In genomic region chr11:65891180-65892136, GRCh38 we compare ENCODE assay signal across 1 cellular context.
A peak's percentile ranks its signal among the peaks of the same experiment; 100 is the strongest.
TF ChIP-seq lines count a peak whose summit lies in the region.

No MANE protein-coding gene starts in this region.

TF ChIP-seq in K562, 482 proteins besides CTCF, POLR2A, EP300 and RAD21 (continued from another document and continues in another):
- TF ChIP-seq ZMIZ1 (IDR thresholded peaks at IDR 0.05; ENCODE audit: low read depth in 2 of 2, low read length in 2 of 2) (no peak; a peak in 1 of 4 replicates), DNMT1 (IDR thresholded peaks at IDR 0.05) (no peak; the same call in 1 of the 2 replicates), CREB3L1 (IDR thresholded peaks at IDR 0.05; ENCODE audit: borderline replicate concordance, low read depth) (no peak), ZNF717 (CRISPR knock-in tag; IDR thresholded peaks at IDR 0.05) (no peak), BCL6 (CRISPR knock-in tag; IDR thresholded peaks at IDR 0.05) (no peak), TAL1 (IDR thresholded peaks at IDR 0.05) (no peak), EZH2 (IDR thresholded peaks at IDR 0.05; ENCODE audit: borderline replicate concordance, low read depth, low read length) (no peak), SETDB1 (IDR thresholded peaks at IDR 0.05; ENCODE audit: low read length) (no peak), ELF4 (CRISPR knock-in tag; IDR thresholded peaks at IDR 0.05) (0 out of 2 replicates have a peak, but pooled peaks have one; percentile 30), PTRF (tag; IDR thresholded peaks at IDR 0.05) (no peak), FOXP4 (CRISPR knock-in tag; IDR thresholded peaks at IDR 0.05; ENCODE audit: borderline replicate concordance) (no peak), NR4A1 (CRISPR knock-in tag; IDR thresholded peaks at IDR 0.05) (no peak), NR4A1 (tag; IDR thresholded peaks at IDR 0.05) (no peak), MEF2D (tag; conservative IDR thresholded peaks at IDR 0.05; ENCODE audit: low read depth) (no peak), FOXM1 (IDR thresholded peaks at IDR 0.05; ENCODE audit: low read depth) (no peak), FOXM1 (CRISPR knock-in tag; IDR thresholded peaks at IDR 0.05; ENCODE audit: low read depth) (no peak; the same call in 1 of the 2 replicates), SOX6 (IDR thresholded peaks at IDR 0.05) (no peak), ZNF263 (CRISPR knock-in tag; IDR thresholded peaks at IDR 0.05; ENCODE audit: borderline replicate concordance) (no peak), MEF2A (IDR thresholded peaks at IDR 0.05; ENCODE audit: control insufficient read depth, low read depth, low read length) (peak; percentile 44; the same call in 1 of the 2 replicates), PPARD (CRISPR knock-in tag; IDR thresholded peaks at IDR 0.05) (no peak), LCOR (CRISPR knock-in tag; IDR thresholded peaks at IDR 0.05) (peak; percentile 50; the same call in 1 of the 2 replicates), RNF219 (CRISPR knock-in tag; IDR thresholded peaks at IDR 0.05) (no peak), ETS2 (tag; IDR thresholded peaks at IDR 0.05; ENCODE audit: borderline replicate concordance, poor library complexity, severe bottlenecking) (no peak), ZNF395 (CRISPR knock-in tag; IDR thresholded peaks at IDR 0.05) (no peak), MYNN (IDR thresholded peaks at IDR 0.05) (peak; percentile 68; the same call in 1 of the 2 replicates), MYNN (CRISPR knock-in tag; IDR thresholded peaks at IDR 0.05) (no peak), ZFP36 (IDR thresholded peaks at IDR 0.05; ENCODE audit: low read depth, low read length, partially characterized antibody) (peak; percentile 97), BMI1 (IDR thresholded peaks at IDR 0.05; ENCODE audit: low read length) (no peak), RFX1 (IDR thresholded peaks at IDR 0.05) (no peak), NFE2L1 (tag; IDR thresholded peaks at IDR 0.05; ENCODE audit: borderline replicate concordance, low read depth) (no peak), MITF (IDR thresholded peaks at IDR 0.05) (no peak), HSF4 (CRISPR knock-in tag; IDR thresholded peaks at IDR 0.05; ENCODE audit: borderline replicate concordance) (no peak), CGGBP1 (CRISPR knock-in tag; IDR thresholded peaks at IDR 0.05) (no peak), ZNF551 (CRISPR knock-in tag; IDR thresholded peaks at IDR 0.05) (no peak), ZBTB7A (IDR thresholded peaks at IDR 0.05; ENCODE audit: borderline replicate concordance, control insufficient read depth, low read depth, low read length) (peak; percentile 87), CREM (IDR thresholded peaks at IDR 0.05; ENCODE audit: low read depth) (peak; percentile 54; the same call in 1 of the 2 replicates), TCF7L2 (IDR thresholded peaks at IDR 0.05; ENCODE audit: low read depth, low read length) (no peak), ZNF134 (CRISPR knock-in tag; conservative IDR thresholded peaks at IDR 0.05) (no peak), CREB3 (tag; conservative IDR thresholded peaks at IDR 0.05; ENCODE audit: low read depth) (no peak), RBBP5 (IDR thresholded peaks at IDR 0.05; ENCODE audit: borderline replicate concordance, insufficient read depth, low read length, poor library complexity, severe bottlenecking) (no peak), POLR2H (tag; IDR thresholded peaks at IDR 0.05; ENCODE audit: low read depth) (no peak), RB1 (IDR thresholded peaks at IDR 0.05; ENCODE audit: low read depth) (peak; percentile 71), DMBX1 (CRISPR knock-in tag; IDR thresholded peaks at IDR 0.05; ENCODE audit: borderline replicate concordance) (no peak), KLF13 (tag; IDR thresholded peaks at IDR 0.05; ENCODE audit: borderline replicate concordance, low read depth) (no peak), ZNF274 (IDR thresholded peaks at IDR 0.05; ENCODE audit: borderline replicate concordance, low read depth, low read length) (no peak), TFAP4 (CRISPR knock-in tag; IDR thresholded peaks at IDR 0.05; ENCODE audit: borderline replicate concordance) (no peak; the same call in none of the 2 replicates), AFF4 (CRISPR knock-in tag; IDR thresholded peaks at IDR 0.05) (no peak), SP2 (IDR thresholded peaks at IDR 0.05; ENCODE audit: extremely low read depth, low read depth, low read length, poor library complexity, severe bottlenecking) (no peak), RHOXF2B (CRISPR knock-in tag; conservative IDR thresholded peaks at IDR 0.05) (0 out of 2 replicates have a peak, but pooled peaks have one; percentile 2), HOXB6 (CRISPR knock-in tag; IDR thresholded peaks at IDR 0.05; ENCODE audit: borderline replicate concordance) (no peak), SMARCA5 (IDR thresholded peaks at IDR 0.05) (no peak)
